In the genomic region with DNA sequence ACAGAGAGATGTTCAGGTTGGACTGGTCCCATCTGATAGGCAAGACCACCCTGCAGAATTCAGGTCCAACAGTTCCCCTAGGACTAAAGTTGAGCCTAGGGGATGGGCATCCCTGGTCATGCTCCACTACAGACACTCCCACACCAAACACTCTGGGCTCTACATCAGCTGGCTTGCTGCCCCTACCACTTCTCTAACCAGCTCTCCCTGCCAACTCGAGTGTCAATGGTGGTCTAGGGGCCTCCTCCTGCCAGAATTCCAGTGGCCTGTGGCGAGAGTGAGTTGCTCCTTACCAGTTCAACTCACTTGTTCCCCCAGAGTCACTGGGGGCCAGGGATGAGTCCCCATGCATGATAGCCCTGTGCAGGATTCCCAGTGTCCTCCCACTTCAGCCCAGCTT, we compare ENCODE assay signal across 8 cellular contexts.
"Had no signal": no experiment of that assay in that cellular context is flagged by ENCODE, and none has a peak within 500 bp of the region (broad histone marks: within the 10 kb centered on the region; RNA-seq: fewer than 3 reads in every experiment).

No MANE protein-coding gene starts in this region.

- DNase-seq: GM23248, GOT3, H7, HFFc6 had no signal

- H3K4me3 ChIP-seq: GM23248, HAP-1 had no signal

- H3K9ac ChIP-seq: GM23248 had no signal

- H3K4me1 ChIP-seq: HAP-1 had no signal

- ATAC-seq: HCT116, HepG2 had no signal

- FAIRE-seq: HepG2 had no signal

- H2AFZ ChIP-seq: GM23248 had no signal

- H3K36me3 ChIP-seq: HAP-1 had no signal

- H3K27ac ChIP-seq: GM23248, HL-60 had no signal

- H3K9me3 ChIP-seq: HAP-1 had no signal
